In genomic region chr21:26842976-26843911, GRCh38 we compare ENCODE assay signal across 9 cellular contexts. TPM values are rescaled to one million over a fixed set of nuclear protein-coding genes. Genes with fewer than 3 reads are reported as not detected.
A peak's percentile ranks its signal among the peaks of the same experiment; 100 is the strongest.
DNase-seq lines count a peak whose midpoint lies in the region; ATAC-seq and TF ChIP-seq lines count a peak whose summit lies in the region.
"Had no signal": no experiment of that assay in that cellular context is flagged by ENCODE, and none has a peak within 500 bp of the region (broad histone marks: within the 10 kb centered on the region; RNA-seq: fewer than 3 reads in every experiment).

No MANE protein-coding gene starts in this region.

- no peak overlapping the region for H3K27ac Mint-ChIP-seq in dendritic cell treated with granulocyte-macrophage colony-stimulating factor and Interleukin-4, amounts not matched to agents 40 ng/mL and 50 ng/mL, for 4 days

- H3K4me1 Mint-ChIP-seq in dendritic cell treated with granulocyte-macrophage colony-stimulating factor and Interleukin-4, amounts not matched to agents 40 ng/mL and 50 ng/mL, for 4 days (ENCODE audit: low read depth), result peaks cover 44% of the 10 kb centered on the region

- H3K9me3 ChIP-seq in HEK293 (ENCODE audit: control insufficient read depth, insufficient read depth, low read depth, low read length) (no peaks in the 10 kb centered on the region), SJCRH30 (replicated peaks) (no peaks in the 10 kb centered on the region)

- peak overlapping the region; percentile 99 for H3K27ac ChIP-seq in HEK293 (ENCODE audit: extremely low read depth, low read depth, low read length)
- peak overlapping the region; percentile 95 for H3K27ac ChIP-seq in SJCRH30

- DNase-seq in AG08395 (ENCODE audit: low spot score) (peak; percentile 93), SJCRH30 (peak; percentile 99), left colon (peak; percentile 81 to 82), smooth muscle cell of the brain vasculature (ENCODE audit: low read depth, low spot score) (peak; percentile 92), NK-92 (lab: John Stamatoyannopoulos, UW; ENCODE audit: unreplicated experiment) (no peak)
- no peak for DNase-seq in central memory CD4-positive, alpha-beta T cell

- no peaks in the 10 kb centered on the region for H3K36me3 Mint-ChIP-seq in dendritic cell treated with granulocyte-macrophage colony-stimulating factor and Interleukin-4, amounts not matched to agents 40 ng/mL and 50 ng/mL, for 4 days (ENCODE audit: low read depth)

- TF ChIP-seq CTCF in HEK293 (tag by site-specific recombination; IDR thresholded peaks at IDR 0.05), result peak; percentile 85

- no peaks in the 10 kb centered on the region for H3K27me3 ChIP-seq in SJCRH30

- H3K4me3 ChIP-seq in HEK293 (ENCODE audit: low read depth, low read length), result peak overlapping the region; percentile 90
- H3K4me3 ChIP-seq in SJCRH30, result peak overlapping the region; percentile 85

- intact Hi-C loops in dendritic cell treated with granulocyte-macrophage colony-stimulating factor and Interleukin-4, amounts not matched to agents 40 ng/mL and 50 ng/mL, for 4 days (cut with micrococcal nuclease), result loop anchor here (10.0 kb wide), 1 partner anchor 962 kb away; no protein-coding TSS in a partner anchor
- intact Hi-C loops in left colon (cut with DNase I, micrococcal nuclease), result no loop called here

- H3K36me3 ChIP-seq in HEK293 (ENCODE audit: control insufficient read depth in 2 of 2, insufficient read depth in 1 of 2, low read length in 2 of 2) (peaks cover 40 to 53% of the 10 kb centered on the region in 2 experiments), SJCRH30 (peaks cover 60% of the 10 kb centered on the region)

- no peaks in the 10 kb centered on the region for H3K9me3 Mint-ChIP-seq in dendritic cell treated with granulocyte-macrophage colony-stimulating factor and Interleukin-4, amounts not matched to agents 40 ng/mL and 50 ng/mL, for 4 days

- peak overlapping the region; percentile 52 for H3K4me3 Mint-ChIP-seq in dendritic cell treated with granulocyte-macrophage colony-stimulating factor and Interleukin-4, amounts not matched to agents 40 ng/mL and 50 ng/mL, for 4 days

- CTCF ChIA-PET in HEK293 (lab: Yijun Ruan, JAX), result interaction anchor here (0.6 to 2.1 kb wide), 9 partner anchors 8 to 606 kb away, joined by 3 to 20 read pairs (median 4); no protein-coding TSS in a partner anchor

- peaks cover 60% of the 10 kb centered on the region for H3K27me3 Mint-ChIP-seq in dendritic cell treated with granulocyte-macrophage colony-stimulating factor and Interleukin-4, amounts not matched to agents 40 ng/mL and 50 ng/mL, for 4 days

- POLR2A ChIA-PET in HEK293 (lab: Yijun Ruan, JAX), result interaction anchor here (0.6 to 3.9 kb wide), 10 partner anchors 23 to 124 kb away, joined by 3 to 34 read pairs (median 6); partner anchors contain the start of gene ADAMTS5

- H3K4me1 ChIP-seq in HEK293 (ENCODE audit: control insufficient read depth, insufficient read depth, low read length) (peaks cover 7% of the 10 kb centered on the region; the same call in 1 of the 2 replicates), SJCRH30 (peaks cover 19% of the 10 kb centered on the region)

- peak; percentile 85 for ATAC-seq in left colon
- ATAC-seq: HCT116 had no signal

TF ChIP-seq in HEK293, 187 proteins besides CTCF, POLR2A, EP300 and RAD21 (continues in another document):
- no peak for TF ChIP-seq ZNF530 (tag by site-specific recombination; IDR thresholded peaks at IDR 0.05; ENCODE audit: low read depth)
- no peak for TF ChIP-seq ZNF302 (tag by site-specific recombination; IDR thresholded peaks at IDR 0.05; ENCODE audit: low read depth)
- no peak for TF ChIP-seq ZBTB49 (tag by site-specific recombination; IDR thresholded peaks at IDR 0.05; ENCODE audit: low read depth)
- no peak for TF ChIP-seq ZNF768 (tag by site-specific recombination; IDR thresholded peaks at IDR 0.05)
- peak; percentile 62 for TF ChIP-seq KLF8 (tag by site-specific recombination; IDR thresholded peaks at IDR 0.05)
- TF ChIP-seq ZNF473 (tag by site-specific recombination; IDR thresholded peaks at IDR 0.05), result no peak
- TF ChIP-seq ZNF280D (tag by site-specific recombination; IDR thresholded peaks at IDR 0.05), result no peak
- peak; percentile 91 for TF ChIP-seq GLIS1 (tag by site-specific recombination; IDR thresholded peaks at IDR 0.05)
- TF ChIP-seq WT1 (tag by site-specific recombination; IDR thresholded peaks at IDR 0.05), result no peak
- TF ChIP-seq PRDM4 (tag by site-specific recombination; IDR thresholded peaks at IDR 0.05), result peak; percentile 11; the same call in 1 of the 2 replicates
- TF ChIP-seq ZNF558 (tag by site-specific recombination; IDR thresholded peaks at IDR 0.05), result no peak; the same call in 1 of the 2 replicates
- TF ChIP-seq FEZF1 (tag by site-specific recombination; IDR thresholded peaks at IDR 0.05), result peak; percentile 40; the same call in 1 of the 2 replicates
- no peak for TF ChIP-seq ZNF26 (tag by site-specific recombination; IDR thresholded peaks at IDR 0.05)
- peak; percentile 61 for TF ChIP-seq ZIC2 (tag by site-specific recombination; IDR thresholded peaks at IDR 0.05)
- TF ChIP-seq ZNF510 (tag by site-specific recombination; IDR thresholded peaks at IDR 0.05; ENCODE audit: insufficient replicate concordance), result no peak
- peak; percentile 13; the same call in 1 of the 2 replicates for TF ChIP-seq ZNF324 (tag by site-specific recombination; IDR thresholded peaks at IDR 0.05)

RNA-seq across cellular contexts. Expression of gene ADAMTS1, which starts 2.0 kb away (rescaled TPM):
- total RNA-seq in SJCRH30 (2014; rRNA removed; shearing (Covaris generic)), result 188 and 220 TPM in 2 replicates
- 10 to 100 TPM; 12.6 to 20.6 TPM for total RNA-seq in left colon

Comparison
In these comparisons a context has a peak if more than half of its experiments do, and no peak if none do; other contexts are left out.
1. DNase-seq: peak in AG08395 (single experiment), SJCRH30 (2 of 2), left colon (2 of 2) and smooth muscle cell of the brain vasculature (single experiment); none in NK-92 (single experiment) and central memory CD4-positive, alpha-beta T cell (single experiment).